Comparison of ENCODE assay signal across 17 cellular contexts in genomic region chr10:112379635-112380296, GRCh38. TPM values are rescaled to one million over a fixed set of nuclear protein-coding genes. Genes with fewer than 3 reads are reported as not detected.
DNase-seq lines count a peak whose midpoint lies in the region; ATAC-seq, FAIRE-seq and TF ChIP-seq lines count a peak whose summit lies in the region.
"Had no signal": no experiment of that assay in that cellular context is flagged by ENCODE, and none has a peak within 500 bp of the region (broad histone marks: within the 10 kb centered on the region; RNA-seq: fewer than 3 reads in every experiment).

No MANE protein-coding gene starts in this region.

- H3K4me1 Mint-ChIP-seq in CD4-positive, alpha-beta T cell (ENCODE audit: low read depth) = peaks cover 79% of the 10 kb centered on the region
- peaks cover 14% of the 10 kb centered on the region for H3K4me1 Mint-ChIP-seq in chondrocyte (ENCODE audit: low read depth)

- H3K36me3 ChIP-seq in K562 (ENCODE audit: control insufficient read depth, insufficient read depth, low read length) (no peaks in the 10 kb centered on the region), mesodermal cell (ENCODE audit: control insufficient read depth, insufficient read depth, low read length) (no peaks in the 10 kb centered on the region)
- H3K36me3 ChIP-seq: esophagus muscularis mucosa, vagina had no signal

- TF ChIP-seq RAD21 in K562 (CRISPR knock-in tag; conservative IDR thresholded peaks at IDR 0.05 in 1 of 2, IDR thresholded peaks at IDR 0.05 in 1 of 2) = no peak

- peaks cover 63% of the 10 kb centered on the region for H3K36me3 Mint-ChIP-seq in CD4-positive, alpha-beta T cell (ENCODE audit: low read depth)
- no peaks in the 10 kb centered on the region for H3K36me3 Mint-ChIP-seq in chondrocyte (ENCODE audit: low read depth)

- H3K4me1 ChIP-seq in K562 (replicated peaks in 1 of 2; ENCODE audit: control insufficient read depth in 2 of 2, insufficient read depth in 2 of 2, low read length in 2 of 2) = peaks cover 15 to 20% of the 10 kb centered on the region in 2 experiments; a peak in 4 of 5 replicates
- peaks cover 43% of the 10 kb centered on the region for H3K4me1 ChIP-seq in mesodermal cell (ENCODE audit: control insufficient read depth, insufficient read depth, low read length, poor library complexity, severe bottlenecking)

- H2AFZ ChIP-seq in K562 (ENCODE audit: low read depth, low read length) = no peak overlapping the region

- H3K4me3 ChIP-seq in K562 = no peak overlapping the region
- H3K4me3 ChIP-seq in mesodermal cell (ENCODE audit: extremely low read depth, insufficient read depth, low read length, poor library complexity, severe bottlenecking) = no peak overlapping the region
- H3K4me3 ChIP-seq: esophagus muscularis mucosa, vagina had no signal

- no TSS peak for BruUV-seq in K562 (replicated peaks; lab: Mats Ljungman, UMichigan)

- no peaks in the 10 kb centered on the region for H3K9me1 ChIP-seq in K562 (ENCODE audit: control insufficient read depth, insufficient read depth, low read length)

- ATAC-seq in CD4-positive, alpha-beta T cell (ENCODE audit: poor library complexity) = no peak
- no peak for ATAC-seq in K562
- no peak for ATAC-seq in HG02798 (IDR thresholded peaks at IDR 0.05; ENCODE audit: poor library complexity, unreplicated experiment)
- no peak for ATAC-seq in GM18520 (IDR thresholded peaks at IDR 0.05; ENCODE audit: unreplicated experiment)

- H3K4me2 ChIP-seq in K562 (ENCODE audit: insufficient read depth, low read length) = no peak overlapping the region

- no peak for TF ChIP-seq EP300 in K562 (IDR thresholded peaks at IDR 0.05; ENCODE audit: low read length)

- WGBS in K562 (ENCODE audit: insufficient coverage, low coverage, missing lambda C conversion rate) = 14% methylated on average over 5 of the region's 8 CpGs
- 81 to 90% methylated on average over 6 to 7 of the region's 8 CpGs for WGBS in mesodermal cell (ENCODE audit: insufficient coverage in 2 of 2), 2 experiments

- no peak overlapping the region for H3K9ac ChIP-seq in K562 (ENCODE audit: insufficient read depth in 1 of 2, low read depth in 2 of 2, low read length in 2 of 2)

- TF ChIP-seq CTCF in CD4-positive, alpha-beta T cell (IDR thresholded peaks at IDR 0.05) = no peak
- TF ChIP-seq CTCF in K562 (IDR thresholded peaks at IDR 0.05 in 2 of 3, conservative IDR thresholded peaks at IDR 0.05 in 1 of 3; ENCODE audit: insufficient read depth in 2 of 3, low read depth in 1 of 3, low read length in 3 of 3) (no peak), chondrocyte (IDR thresholded peaks at IDR 0.05) (no peak)

- H3K27me3 Mint-ChIP-seq in CD4-positive, alpha-beta T cell = no peaks in the 10 kb centered on the region
- H3K27me3 Mint-ChIP-seq in chondrocyte (ENCODE audit: low read depth) = no peaks in the 10 kb centered on the region
- H3K27me3 Mint-ChIP-seq: activated CD4-positive, alpha-beta T cell treated with anti-CD3 and anti-CD28 coated beads, Interleukin-2, amount 10 ng/mL, durations not matched to agents 24 days and 14 days had no signal

- intact Hi-C loops in CD4-positive, alpha-beta T cell (cut with DNase I, micrococcal nuclease) = loop anchor here in 1 of 2 experiments (5.0 kb wide), 1 partner anchor 68 kb away; the partner anchor contains the start of genes VTI1A and ZDHHC6
- intact Hi-C loops in K562 (cut with micrococcal nuclease) = no loop called here

- no peak for TF ChIP-seq POLR2A in K562 (conservative IDR thresholded peaks at IDR 0.05)

- H3K9me3 Mint-ChIP-seq in CD4-positive, alpha-beta T cell = no peaks in the 10 kb centered on the region
- no peaks in the 10 kb centered on the region for H3K9me3 Mint-ChIP-seq in chondrocyte (ENCODE audit: low read depth)
- H3K9me3 Mint-ChIP-seq: T-helper 1 cell treated with Interleukin-12 subunit alpha and Interleukin-12 subunit beta and Interleukin-4 antibody, amounts not matched to agents 30 μg/mL and 1 μg/mL, for 36 hours had no signal

- H4K20me1 ChIP-seq in K562 (replicated peaks; ENCODE audit: control insufficient read depth, insufficient read depth, low read length) = no peaks in the 10 kb centered on the region

- H3K9me3 ChIP-seq in CD4-positive, alpha-beta T cell (ENCODE audit: control insufficient read depth, low read length) = no peaks in the 10 kb centered on the region
- no peaks in the 10 kb centered on the region for H3K9me3 ChIP-seq in K562 (replicated peaks; ENCODE audit: control insufficient read depth, insufficient read depth, low read depth, low read length)
- no peaks in the 10 kb centered on the region for H3K9me3 ChIP-seq in mesodermal cell (ENCODE audit: control insufficient read depth, low read length)
- H3K9me3 ChIP-seq: esophagus muscularis mucosa, vagina had no signal

- H3K27me3 ChIP-seq in CD4-positive, alpha-beta T cell (ENCODE audit: control insufficient read depth, insufficient read depth, low read length) = no peaks in the 10 kb centered on the region
- H3K27me3 ChIP-seq in K562 (ENCODE audit: control insufficient read depth in 2 of 2, insufficient read depth in 2 of 2, low read length in 2 of 2) = no peaks in the 10 kb centered on the region
- H3K27me3 ChIP-seq: esophagus muscularis mucosa, vagina had no signal

- H3K4me3 Mint-ChIP-seq in CD4-positive, alpha-beta T cell = no peak overlapping the region
- no peak overlapping the region for H3K4me3 Mint-ChIP-seq in chondrocyte (ENCODE audit: unreplicated experiment)
- H3K4me3 Mint-ChIP-seq: activated CD4-positive, alpha-beta T cell treated with anti-CD3 and anti-CD28 coated beads, Interleukin-2, amount 10 ng/mL, durations not matched to agents 24 days and 14 days; T-helper 1 cell treated with Interleukin-12 subunit alpha and Interleukin-12 subunit beta and Interleukin-4 antibody, amounts not matched to agents 30 μg/mL and 1 μg/mL, for 36 hours had no signal

- CTCF ChIA-PET in CD4-positive, alpha-beta T cell (lab: Charles Lee) = no interaction called here
- CTCF ChIA-PET in K562 (lab: Yijun Ruan, JAX; ENCODE audit: low intra/inter-chr PET ratio) = no interaction called here

- POLR2A ChIA-PET in CD4-positive, alpha-beta T cell (lab: Charles Lee) = interaction anchor here (1.5 kb wide), 1 partner anchor 10 kb away, joined by 4 read pairs; no protein-coding TSS in a partner anchor
- POLR2A ChIA-PET in K562 (lab: Yijun Ruan, JAX) = no interaction called here

- no peak for DNase-seq in CD4-positive, alpha-beta T cell
- peak; percentile 57 for DNase-seq in HS-5 (ENCODE audit: low read depth)
- peak; percentile 30 to 50 (median 41) for DNase-seq in K562 (ENCODE audit: extremely low read depth in 1 of 4, low spot score in 3 of 4)
- no peak for DNase-seq in cerebellum (ENCODE audit: low spot score)
- DNase-seq in chondrocyte (ENCODE audit: low spot score) = no peak
- DNase-seq: activated CD4-positive, alpha-beta T cell treated with anti-CD3 and anti-CD28 coated beads, Interleukin-2, amount 10 ng/mL, durations not matched to agents 24 days and 14 days; NCI-H1105 treated with DMSO at 0.1 percent for 48 hours; NCI-H446 treated with DMSO at 0.1 percent for 48 hours; stimulated activated CD4-positive, alpha-beta T cell treated with anti-CD3 and anti-CD28 coated beads, Interleukin-1b, Interleukin-23, amount 100 ng/mL, for 48 hours had no signal

- no peaks in the 10 kb centered on the region for H3K79me2 ChIP-seq in K562 (ENCODE audit: control insufficient read depth, insufficient read depth, low read length)

- H3K27ac ChIP-seq in CD4-positive, alpha-beta T cell (ENCODE audit: low read depth, low read length) = no peak overlapping the region
- H3K27ac ChIP-seq in K562 (ENCODE audit: extremely low read depth, low read depth, low read length) (no peak overlapping the region), mesodermal cell (ENCODE audit: low read depth, low read length, severe bottlenecking) (peak overlapping the region; percentile 23)
- H3K27ac ChIP-seq: esophagus muscularis mucosa, vagina had no signal

- peak overlapping the region; percentile 34 for H3K27ac Mint-ChIP-seq in CD4-positive, alpha-beta T cell
- no peak overlapping the region for H3K27ac Mint-ChIP-seq in chondrocyte (ENCODE audit: unreplicated experiment)
- H3K27ac Mint-ChIP-seq: T-helper 1 cell treated with Interleukin-12 subunit alpha and Interleukin-12 subunit beta and Interleukin-4 antibody, amounts not matched to agents 30 μg/mL and 1 μg/mL, for 36 hours had no signal

- in situ Hi-C loops in K562 (cut with MboI) = loop anchor here (5.0 kb wide), 1 partner anchor 47 kb away; no protein-coding TSS in a partner anchor

- no peak for FAIRE-seq in K562 (lab: Jason Lieb, UNC)
- FAIRE-seq: H1, HTR-8/SVneo had no signal

TF ChIP-seq in K562, 482 proteins besides CTCF, POLR2A, EP300 and RAD21 (continues in another document):
- TF ChIP-seq ATF3 (IDR thresholded peaks at IDR 0.05) = peak; percentile 82
- TF ChIP-seq ATF3 (CRISPR knock-in tag; conservative IDR thresholded peaks at IDR 0.05) = no peak

RNA-seq across cellular contexts. Expression of gene ACSL5, which starts 5.8 kb away (rescaled TPM):
- total RNA-seq in CD4-positive, alpha-beta T cell = 10 to 100 TPM; 11.4 to 14.1 TPM
- total RNA-seq in K562 (2011; cell fraction: chromatin; rRNA removed; ENCODE audit: low replicate concordance) = 0.25 and 1.2 TPM in 2 replicates
- 0.26 and 1.2 TPM in 2 replicates for total RNA-seq in K562 (2011; cell fraction: nucleolus; rRNA removed)
- 0.81 and 0.92 TPM in 2 replicates for total RNA-seq in K562 (2011; cell fraction: nucleoplasm; rRNA removed)
- total RNA-seq in K562 (2014; rRNA removed) (0.45 and 0.54 TPM in 2 replicates), K562 (2014; rRNA removed; fragmentation: Illumina TruSeq; extraction: Trizol) (0.45 and 0.65 TPM in 2 replicates), K562 (2015; rRNA removed; fragmentation: Illumina TruSeq; extraction: Trizol) (1.2 and 1.4 TPM in 2 replicates), K562 (2021) (0.47 and 0.51 TPM in 2 replicates), cerebellum (2.0 TPM), chondrocyte (0.15 to 0.53 TPM (median 0.27 TPM) in 3 replicates)
- polyA plus RNA-seq in K562 (2011; rRNA removed) (0.82 and 1.4 TPM in 2 replicates), K562 (2014; fragmentation: Illumina TruSeq; extraction: Trizol) (0.78 and 0.83 TPM in 2 replicates), K562 (2014; fragmentation: Nextera tagmentation; extraction: Ambion mirVana) (under 1 TPM; 0.53 to 0.55 TPM), K562 (2014; rRNA removed) (0.19 and 0.51 TPM in 2 replicates)
- 0.39 and 1.0 TPM in 2 replicates for polyA plus RNA-seq in K562 (2011; cell fraction: cytosol; rRNA removed)
- polyA plus RNA-seq in K562 (2011; cell fraction: nucleus; rRNA removed) = 1.4 and 2.2 TPM in 2 replicates
- polyA plus RNA-seq in K562 (2012) = 0.51 and 1.1 TPM in 2 replicates
- polyA minus RNA-seq in K562 (2011; rRNA and poly(A)+ RNA removed) = 1.2 and 2.4 TPM in 2 replicates
- polyA minus RNA-seq in K562 (2011; cell fraction: cytosol; rRNA and poly(A)+ RNA removed) = 1.6 TPM in 1 of 2 replicates, not detected in the other
- polyA minus RNA-seq in K562 (2011; cell fraction: nucleus; rRNA and poly(A)+ RNA removed) = 0.40 and 0.56 TPM in 2 replicates
- 0.70 TPM for polyA plus RNA-seq in mesodermal cell (2013, experiment 1 of 2)
- polyA plus RNA-seq in mesodermal cell (2013, experiment 2 of 2) = 1.2 TPM
- total RNA-seq: H1 had no signal
- polyA plus RNA-seq: H1 had no signal

Comparison
In these comparisons a context has a peak if more than half of its experiments do, and no peak if none do; other contexts are left out.
1. DNase-seq: peak in HS-5 (single experiment) and K562 (4 of 4); none in CD4-positive, alpha-beta T cell (0 of 10), cerebellum (single experiment) and chondrocyte (single experiment).